In the genomic region with DNA sequence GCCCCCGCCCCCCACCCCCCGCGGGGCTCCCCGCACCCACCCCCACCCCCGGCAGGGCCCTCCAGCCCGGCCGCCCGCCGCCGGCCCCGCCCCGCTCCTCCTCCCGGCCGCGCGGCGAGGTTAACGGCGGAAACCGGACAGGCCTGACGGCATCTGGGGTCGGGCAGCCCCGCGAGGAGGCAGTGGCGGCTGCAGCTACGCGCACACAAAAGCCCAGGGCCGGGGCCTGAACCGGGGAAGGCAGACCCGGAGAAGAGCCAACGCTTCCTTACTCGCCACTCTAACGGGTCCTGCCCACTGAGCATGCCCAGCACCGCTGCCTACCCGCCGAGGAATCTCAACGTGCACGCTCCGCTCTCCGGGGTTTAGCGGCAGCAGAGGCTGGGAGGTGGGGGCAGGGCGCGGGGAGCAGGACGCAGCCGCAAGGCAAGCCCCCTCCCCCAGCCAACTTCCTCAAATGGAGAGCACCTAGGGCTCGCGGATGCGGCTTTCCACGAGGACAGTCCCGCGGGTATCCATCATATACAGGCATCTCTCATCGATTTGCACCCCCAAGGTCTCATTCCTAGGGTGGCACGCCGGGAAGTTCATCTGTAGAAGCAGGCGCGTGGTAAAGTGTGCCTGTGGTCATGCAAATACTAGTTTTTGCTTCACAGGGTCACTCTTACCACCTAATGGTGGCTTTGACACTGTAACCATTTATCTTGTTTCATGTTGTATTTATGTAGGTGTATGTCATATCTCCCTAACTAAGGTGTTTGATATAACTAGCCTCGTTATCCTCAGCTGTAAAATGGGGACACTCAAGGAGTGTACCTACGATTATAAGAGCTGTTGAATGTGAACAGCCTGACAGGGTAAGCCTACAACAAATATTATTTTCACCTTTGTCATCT, we compare ENCODE assay signal across 8 cellular contexts. TPM values are rescaled to one million over a fixed set of nuclear protein-coding genes. Genes with fewer than 3 reads are reported as not detected.
DNase-seq lines count a peak whose midpoint lies in the region; ATAC-seq and TF ChIP-seq lines count a peak whose summit lies in the region.

A gene (minus strand): TSS at position 339 of the 896 bp plus-strand sequence. CDS start 761 bp downstream, outside the sequence.

- peaks cover 26% of the 10 kb centered on the region for H3F3A ChIP-seq in PC-9 (ENCODE audit: insufficient read depth, low read depth)

- H3K9me2 ChIP-seq in PC-9 (ENCODE audit: insufficient read depth): no peaks in the 10 kb centered on the region

- H3K27ac ChIP-seq in PC-9: peak within 1 kb of the TSS; percentile 74
- H3K27ac ChIP-seq in mucosa of rectum (ENCODE audit: low read depth in 2 of 2, low read length in 2 of 2): peak within 1 kb of the TSS; percentile 86 to 93

- TF ChIP-seq POLR2A in erythroblast (IDR thresholded peaks at IDR 0.05; ENCODE audit: low read length): peak; percentile 82

- TF ChIP-seq CTCF in PC-9 (conservative IDR thresholded peaks at IDR 0.05): no peak

- H3K79me2 ChIP-seq in PC-9 (ENCODE audit: low read depth): peaks cover 38% of the 10 kb centered on the region

- DNase-seq in DMS79 (lab: John Stamatoyannopoulos, UW) (peak; percentile 93), KBM-7 (peak; percentile 98), PC-9 (peak; percentile 86 to 91), erythroblast (lab: John Stamatoyannopoulos, UW) (peak; percentile 87 to 90)
- peak; percentile 87 for DNase-seq in activated T-cell treated with anti-CD3 and anti-CD28 coated beads, Interleukin-2, amount 50 U/mL, for 1 hour
- DNase-seq in stimulated activated CD8-positive, alpha-beta memory T cell treated with anti-CD3 and anti-CD28 coated beads, Interleukin-4, amount 100 ng/mL, for 4 hours (ENCODE audit: low read depth in 2 of 2, low spot score in 1 of 2): peak; percentile 74 to 80

- peaks cover 24% of the 10 kb centered on the region for H4K20me1 ChIP-seq in PC-9 (ENCODE audit: insufficient read depth)

- intact Hi-C loops in PC-9 (cut with micrococcal nuclease; ENCODE audit: unreplicated experiment): loop anchor here (1.0 to 2.0 kb wide), 2 partner anchors 28 to 51 kb away; a partner anchor contains a TSS

- POLR2A ChIA-PET in PC-9 (lab: Charles Lee; ENCODE audit: unreplicated experiment): interaction anchor here (0.6 kb wide), 1 partner anchor 28 kb away, joined by 5 read pairs; a partner anchor contains a TSS

- in situ Hi-C loops in KBM-7 (cut with MboI; ENCODE audit: low pct_unique_long_range_greater_than_20kb, low sequenced_read_pairs): no loop called here

- H3K4me3 ChIP-seq in PC-9 (peak within 1 kb of the TSS; percentile 100), mucosa of rectum (ENCODE audit: low read length in 2 of 2) (peak within 1 kb of the TSS; percentile 89 to 93)

- H2AFZ ChIP-seq in PC-9: peak within 1 kb of the TSS; percentile 94

- no peaks in the 10 kb centered on the region for H3K9me3 ChIP-seq in PC-9 (ENCODE audit: insufficient read depth, low read depth)
- no peaks in the 10 kb centered on the region for H3K9me3 ChIP-seq in mucosa of rectum (ENCODE audit: control insufficient read depth in 2 of 2, low read length in 2 of 2)

- H3K27me3 ChIP-seq in PC-9 (ENCODE audit: insufficient read depth, low read depth) (no peaks in the 10 kb centered on the region), mucosa of rectum (ENCODE audit: control insufficient read depth in 2 of 2, insufficient read depth in 2 of 2, low read length in 2 of 2) (no peaks in the 10 kb centered on the region)

- BruUV-seq in PC-9 (replicated peaks; lab: Mats Ljungman, UMichigan): no TSS peak

- peak within 1 kb of the TSS; percentile 79 to 84 for H3K9ac ChIP-seq in mucosa of rectum (ENCODE audit: low read depth in 1 of 2, low read length in 2 of 2)

- peak within 1 kb of the TSS; percentile 97 for H3K4me2 ChIP-seq in PC-9

- H3K36me3 ChIP-seq in PC-9 (ENCODE audit: low read depth): peaks cover 5% of the 10 kb centered on the region; the same call in 1 of the 2 replicates
- no peaks in the 10 kb centered on the region for H3K36me3 ChIP-seq in mucosa of rectum (ENCODE audit: control insufficient read depth in 2 of 2, insufficient read depth in 2 of 2, low read length in 2 of 2)

- CTCF ChIA-PET in PC-9 (lab: Charles Lee): no interaction called here

- ATAC-seq in GM21723 (IDR thresholded peaks at IDR 0.05; ENCODE audit: unreplicated experiment): peak; percentile 66

- peaks cover 34% of the 10 kb centered on the region for H3K4me1 ChIP-seq in PC-9 (replicated peaks; ENCODE audit: insufficient read depth)
- H3K4me1 ChIP-seq in mucosa of rectum (ENCODE audit: control insufficient read depth in 2 of 2, insufficient read depth in 2 of 2, low read length in 2 of 2): peaks cover 0 to 25% of the 10 kb centered on the region in 2 donors

RNA-seq across cellular contexts. Expression of the gene that starts here (rescaled TPM):
- 29.5 and 40.2 TPM in 2 replicates for total RNA-seq in PC-9 (2021)

Comparison
In these comparisons a context has a peak if more than half of its experiments do, and no peak if none do; other contexts are left out.
1. Peak in every context shown above with its lines: DNase-seq, ATAC-seq, H3K4me3 ChIP-seq and H3K27ac ChIP-seq.